ENCODE assay signal across 14 cellular contexts in the genomic region with DNA sequence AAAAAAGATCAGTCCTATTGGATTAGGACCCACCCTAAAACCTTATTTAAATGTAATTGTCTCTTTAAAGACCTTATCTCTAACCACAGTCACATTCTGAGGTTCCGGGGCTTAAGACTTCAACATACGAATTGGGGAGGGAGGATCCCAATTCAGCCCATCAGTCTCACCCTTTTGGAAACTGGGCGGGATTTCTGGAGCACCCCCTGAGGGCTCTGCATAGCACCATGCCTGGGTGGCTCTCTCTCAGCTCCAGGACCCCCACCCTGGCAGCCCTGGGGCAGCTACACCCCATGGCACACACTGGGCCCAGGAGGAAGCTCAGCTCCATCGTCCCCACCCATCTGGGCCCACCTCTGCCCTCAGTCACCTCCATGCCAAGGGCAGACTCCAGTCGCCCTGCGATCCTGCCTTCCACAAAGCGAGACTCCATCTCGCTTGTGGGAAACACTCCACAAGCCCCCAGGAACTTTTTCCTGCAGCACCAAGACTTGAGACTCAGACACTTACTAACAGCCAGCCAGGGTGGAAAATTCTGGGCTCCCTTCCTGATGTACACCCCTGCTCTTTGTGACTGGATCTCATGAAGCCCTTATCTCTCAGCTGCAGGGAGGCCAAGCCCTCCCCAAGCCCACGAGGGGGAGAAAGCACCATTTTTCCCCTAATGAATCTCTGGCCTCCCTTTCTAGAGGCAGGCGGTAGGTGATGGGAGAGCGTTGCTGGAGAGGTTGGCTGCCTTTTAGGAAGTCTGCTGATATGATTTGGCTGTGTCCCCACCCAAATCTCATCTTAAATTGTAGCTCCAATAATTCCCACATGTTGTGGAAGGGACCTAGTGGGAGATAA.
"Had no signal": no experiment of that assay in that cellular context is flagged by ENCODE, and none has a peak within 500 bp of the region (broad histone marks: within the 10 kb centered on the region; RNA-seq: fewer than 3 reads in every experiment).

No MANE protein-coding gene starts in this region.

- H3K9me3 Mint-ChIP-seq: central memory CD8-positive, alpha-beta T cell; type B pancreatic cell had no signal

- H3K4me3 ChIP-seq: body of pancreas, lung, ovary, suprapubic skin had no signal

- H3K4me1 ChIP-seq: body of pancreas, suprapubic skin had no signal

- H3K27me3 Mint-ChIP-seq: central memory CD8-positive, alpha-beta T cell; type B pancreatic cell had no signal

- H3K36me3 Mint-ChIP-seq: type B pancreatic cell had no signal

- H3K27ac Mint-ChIP-seq: nephron progenitor cell, type B pancreatic cell had no signal

- H3K9me3 ChIP-seq: body of pancreas, ovary, SK-N-SH, suprapubic skin had no signal

- ATAC-seq: body of pancreas had no signal

- DNase-seq: activated CD4-positive, alpha-beta T cell treated with anti-CD3 and anti-CD28 coated beads for 1 hour; activated CD4-positive, alpha-beta T cell treated with anti-CD3 and anti-CD28 coated beads, Interleukin-2, amount 50 U/mL, for 48 hours; activated T-cell treated with anti-CD3 and anti-CD28 coated beads, Interleukin-2, amount 50 U/mL, for 48 hours; body of pancreas; hippocampal formation; nephron progenitor cell; ovary; SK-N-SH; stimulated activated CD4-positive, alpha-beta T cell treated with anti-CD3 and anti-CD28 coated beads, Interleukin-2, amount 100 ng/mL, for 48 hours; stimulated activated naive CD4-positive, alpha-beta T cell treated with Interleukin-2 at 50 U/mL for 16 hours had no signal

- H3K27me3 ChIP-seq: body of pancreas, ovary, suprapubic skin had no signal

- H3K4me2 ChIP-seq: SK-N-SH had no signal

- H3K4me3 Mint-ChIP-seq: central memory CD8-positive, alpha-beta T cell; nephron progenitor cell; type B pancreatic cell had no signal

- H3K36me3 ChIP-seq: ovary, suprapubic skin had no signal

- H3K27ac ChIP-seq: body of pancreas, ovary, suprapubic skin had no signal

- H3K9ac ChIP-seq: SK-N-SH had no signal
